Comparison of ENCODE assay signal across 2 cellular contexts in the genomic region with DNA sequence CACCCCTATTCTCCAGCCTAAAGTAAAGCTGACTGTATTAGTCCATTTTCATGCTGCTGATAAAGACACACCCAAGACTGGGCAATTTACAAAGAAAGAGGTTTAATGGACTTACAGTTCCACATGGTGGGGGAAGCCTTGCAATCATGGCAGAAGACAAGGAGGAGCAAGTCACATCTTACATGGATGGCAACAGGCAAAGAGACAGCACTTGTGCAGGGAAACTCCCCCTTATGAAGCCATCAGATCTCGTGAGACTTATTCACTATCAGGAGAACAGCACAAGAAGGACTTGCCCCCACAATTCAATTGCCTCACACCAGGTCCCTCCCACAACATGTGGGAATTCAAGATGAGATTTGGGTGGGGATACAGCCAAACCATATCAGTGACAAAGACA.
TF ChIP-seq lines count a peak whose summit lies in the region.

No MANE protein-coding gene starts in this region.

TF ChIP-seq in HEK293, 187 proteins besides CTCF, POLR2A, EP300 and RAD21:
- peak; percentile 92 for TF ChIP-seq SETDB1 (IDR thresholded peaks at IDR 0.05; ENCODE audit: insufficient read length, low read length)

TF ChIP-seq in K562, 482 proteins besides CTCF, POLR2A, EP300 and RAD21:
- TF ChIP-seq ZNF431 (CRISPR knock-in tag; IDR thresholded peaks at IDR 0.05) = peak; percentile 83
